Comparison of ENCODE assay signal across 19 cellular contexts in genomic region chr6:88785478-88785877, GRCh38.
DNase-seq lines count a peak whose midpoint lies in the region; ATAC-seq and TF ChIP-seq lines count a peak whose summit lies in the region.
"Had no signal": no experiment of that assay in that cellular context is flagged by ENCODE, and none has a peak within 500 bp of the region (broad histone marks: within the 10 kb centered on the region; RNA-seq: fewer than 3 reads in every experiment).

No MANE protein-coding gene starts in this region.

- H3K9me3 Mint-ChIP-seq in activated naive CD4-positive, alpha-beta T cell treated with anti-CD3 and anti-CD28 coated beads, Interleukin-2, amount 50 U/mL, for 72 hours = no peaks in the 10 kb centered on the region
- H3K9me3 Mint-ChIP-seq: CD4-positive, CD25-positive, alpha-beta regulatory T cell had no signal

- no peaks in the 10 kb centered on the region for H3K36me3 Mint-ChIP-seq in activated naive CD4-positive, alpha-beta T cell treated with anti-CD3 and anti-CD28 coated beads, Interleukin-2, amount 50 U/mL, for 72 hours

- no peaks in the 10 kb centered on the region for H3K27me3 ChIP-seq in lower lobe of right lung (ENCODE audit: low read depth)

- ATAC-seq in activated naive CD4-positive, alpha-beta T cell treated with anti-CD3 and anti-CD28 coated beads, Interleukin-2, amount 50 U/mL, for 72 hours = no peak
- ATAC-seq in lower lobe of right lung = no peak
- ATAC-seq: HCT116, PC-3 had no signal

- no peaks in the 10 kb centered on the region for H3K36me3 ChIP-seq in lower lobe of right lung

- H3K9me3 ChIP-seq in lower lobe of right lung = no peaks in the 10 kb centered on the region

- no peak overlapping the region for H3K27ac Mint-ChIP-seq in activated naive CD4-positive, alpha-beta T cell treated with anti-CD3 and anti-CD28 coated beads, Interleukin-2, amount 50 U/mL, for 72 hours
- H3K27ac Mint-ChIP-seq: CD4-positive, CD25-positive, alpha-beta regulatory T cell had no signal

- H3K4me3 ChIP-seq in lower lobe of right lung = no peak overlapping the region

- intact Hi-C loops in lower lobe of right lung (cut with DNase I) = no loop called here

- DNase-seq in NCI-H2081 (lab: John Stamatoyannopoulos, UW) (peak; percentile 0 to 7), NCI-H2081 treated with DMSO at 0.1 percent for 48 hours (lab: John Stamatoyannopoulos, UW) (no peak), LHCN-M2 (ENCODE audit: low read depth) (peak; percentile 19), fibroblast of gingiva (ENCODE audit: low read depth) (peak; percentile 3), putamen (ENCODE audit: low spot score) (peak; percentile 27), NCI-H146 (lab: John Stamatoyannopoulos, UW) (no peak), lower lobe of right lung (no peak)
- DNase-seq in activated naive CD4-positive, alpha-beta T cell treated with anti-CD3 and anti-CD28 coated beads, Interleukin-2, amount 50 U/mL, for 72 hours (ENCODE audit: low spot score in 2 of 2) = no peak
- DNase-seq: AML-193; Calu3; CD4-positive, CD25-positive, alpha-beta regulatory T cell; DMS79 treated with DMSO at 0.1 percent for 48 hours; GDM1; Kasumi-1; NCI-H1694 treated with DMSO at 0.1 percent for 48 hours; NCI-H2227 treated with DMSO at 0.1 percent for 48 hours; NCI-H524 treated with DMSO at 0.1 percent for 48 hours; PC-3 had no signal

- TF ChIP-seq CTCF in lower lobe of right lung (IDR thresholded peaks at IDR 0.05) = no peak

- no peak overlapping the region for H3K27ac ChIP-seq in lower lobe of right lung

- H3K4me1 ChIP-seq in lower lobe of right lung = no peaks in the 10 kb centered on the region

Comparison
In these comparisons a context has a peak if more than half of its experiments do, and no peak if none do; other contexts are left out.
1. DNase-seq: peak in NCI-H2081 (2 of 2), LHCN-M2 (single experiment), fibroblast of gingiva (single experiment) and putamen (single experiment); none in NCI-H2081 treated with DMSO at 0.1 percent for 48 hours (single experiment), activated naive CD4-positive, alpha-beta T cell treated with anti-CD3 and anti-CD28 coated beads, Interleukin-2, amount 50 U/mL, for 72 hours (0 of 2), NCI-H146 (single experiment) and lower lobe of right lung (single experiment).